Comparison of ENCODE assay signal across 8 cellular contexts in the genomic region with DNA sequence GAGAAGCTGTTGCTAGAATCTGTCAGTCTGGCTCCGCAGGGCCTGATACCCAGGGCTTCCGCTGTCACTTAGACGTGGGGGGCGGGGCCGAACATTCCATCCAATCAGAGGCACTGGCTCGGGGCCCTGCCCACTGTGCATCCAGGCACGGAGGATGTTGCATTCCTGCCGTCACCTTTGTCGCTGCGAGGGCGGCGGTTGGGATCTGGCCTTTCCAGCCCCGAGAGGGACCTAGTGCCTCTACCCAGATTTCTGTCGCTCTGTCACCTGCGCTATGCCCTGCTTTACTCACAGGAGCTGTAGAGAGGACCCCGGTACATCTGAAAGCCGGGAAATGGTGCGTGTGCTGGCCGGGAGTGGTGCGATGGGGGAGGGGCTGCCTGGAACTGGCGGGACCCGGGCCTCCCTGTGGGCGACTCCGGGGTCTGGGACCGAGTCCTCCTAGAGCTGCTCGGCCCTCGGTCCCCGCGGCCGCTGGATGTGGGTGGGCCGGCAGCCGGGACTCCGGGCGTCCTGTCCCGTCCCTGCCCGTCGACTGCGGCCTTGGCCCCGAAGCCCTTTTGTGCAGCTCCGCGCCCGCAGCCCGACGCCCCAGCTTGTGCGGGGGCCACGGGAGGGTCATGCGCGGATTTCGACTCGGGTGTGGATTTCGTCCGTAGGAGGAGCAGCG. TPM values are rescaled to one million over a fixed set of nuclear protein-coding genes. Genes with fewer than 3 reads are reported as not detected.
DNase-seq lines count a peak whose midpoint lies in the region; ATAC-seq, FAIRE-seq and TF ChIP-seq lines count a peak whose summit lies in the region.

A gene (plus strand): TSS at position 133 of the 670 bp plus-strand sequence. CDS start 142 bp downstream, at position 275.

- peak; percentile 69 for ATAC-seq in HG03442 (IDR thresholded peaks at IDR 0.05; ENCODE audit: unreplicated experiment)
- peak; percentile 97 for ATAC-seq in PC-3
- ATAC-seq in natural killer cell treated with Interleukin-12 subunit alpha and Interleukin-12 subunit beta and Interleukin-15 and Interleukin-18, amount 100 ng/mL, for 72 hours, result peak; percentile 100
- peak; percentile 100 for ATAC-seq in stimulated activated memory B cell treated with anti-CD40 and anti-IgM and Interleukin-4, amounts not matched to agents 10 μg/mL and 1 μg/mL and 100 μg/mL, for 72 hours
- no peak for ATAC-seq in GM18861 (IDR thresholded peaks at IDR 0.05; ENCODE audit: unreplicated experiment)

- H4K20me1 ChIP-seq in PC-3 (ENCODE audit: low read length), result no peaks in the 10 kb centered on the region

- H3K4me1 Mint-ChIP-seq in natural killer cell treated with Interleukin-12 subunit alpha and Interleukin-12 subunit beta and Interleukin-15 and Interleukin-18, amount 100 ng/mL, for 72 hours (ENCODE audit: low read depth in 2 of 2), result peaks cover 10 to 16% of the 10 kb centered on the region in 2 donors
- peaks cover 36% of the 10 kb centered on the region for H3K4me1 Mint-ChIP-seq in stimulated activated memory B cell treated with anti-CD40 and anti-IgM and Interleukin-4, amounts not matched to agents 10 μg/mL and 1 μg/mL and 100 μg/mL, for 72 hours

- intact Hi-C loops in PC-3 (cut with micrococcal nuclease), result no loop called here

- peaks cover 6% of the 10 kb centered on the region; the same call in 1 of the 2 replicates for H3K9me3 ChIP-seq in PC-3 (ENCODE audit: low read length)

- peak within 1 kb of the TSS; percentile 84 for H3K4me2 ChIP-seq in PC-3 (ENCODE audit: low read length)

- DNase-seq in GM18507 (ENCODE audit: extremely low spot score, insufficient read length, low read depth), result peak; percentile 47
- DNase-seq in PC-3, result peak; percentile 83
- peak; percentile 63 to 81 for DNase-seq in activated T-helper 1 cell treated with anti-CD3 and anti-CD28 coated beads, Interleukin-2, amount 50 U/mL, for 16 hours (ENCODE audit: low read depth in 1 of 2, low spot score in 1 of 2)
- DNase-seq in fibroblast of mammary gland (ENCODE audit: low read depth), result peak; percentile 34
- peak; percentile 92 for DNase-seq in natural killer cell treated with Interleukin-12 subunit alpha and Interleukin-12 subunit beta and Interleukin-15 and Interleukin-18, amount 100 ng/mL, for 72 hours (ENCODE audit: low spot score)

- H3K27me3 Mint-ChIP-seq in natural killer cell treated with Interleukin-12 subunit alpha and Interleukin-12 subunit beta and Interleukin-15 and Interleukin-18, amount 100 ng/mL, for 72 hours, result no peaks in the 10 kb centered on the region
- no peaks in the 10 kb centered on the region for H3K27me3 Mint-ChIP-seq in stimulated activated memory B cell treated with anti-CD40 and anti-IgM and Interleukin-4, amounts not matched to agents 10 μg/mL and 1 μg/mL and 100 μg/mL, for 72 hours

- POLR2A ChIA-PET in PC-3 (lab: Charles Lee; ENCODE audit: unreplicated experiment), result no interaction called here

- H3K36me3 Mint-ChIP-seq in natural killer cell treated with Interleukin-12 subunit alpha and Interleukin-12 subunit beta and Interleukin-15 and Interleukin-18, amount 100 ng/mL, for 72 hours, result peaks cover 6% of the 10 kb centered on the region
- H3K36me3 Mint-ChIP-seq in stimulated activated memory B cell treated with anti-CD40 and anti-IgM and Interleukin-4, amounts not matched to agents 10 μg/mL and 1 μg/mL and 100 μg/mL, for 72 hours, result peaks cover 14% of the 10 kb centered on the region

- no peaks in the 10 kb centered on the region for H3K9me3 Mint-ChIP-seq in natural killer cell treated with Interleukin-12 subunit alpha and Interleukin-12 subunit beta and Interleukin-15 and Interleukin-18, amount 100 ng/mL, for 72 hours
- no peaks in the 10 kb centered on the region for H3K9me3 Mint-ChIP-seq in stimulated activated memory B cell treated with anti-CD40 and anti-IgM and Interleukin-4, amounts not matched to agents 10 μg/mL and 1 μg/mL and 100 μg/mL, for 72 hours

- H3K4me3 Mint-ChIP-seq in natural killer cell treated with Interleukin-12 subunit alpha and Interleukin-12 subunit beta and Interleukin-15 and Interleukin-18, amount 100 ng/mL, for 72 hours, result peak within 1 kb of the TSS; percentile 89
- peak within 1 kb of the TSS; percentile 89 for H3K4me3 Mint-ChIP-seq in stimulated activated memory B cell treated with anti-CD40 and anti-IgM and Interleukin-4, amounts not matched to agents 10 μg/mL and 1 μg/mL and 100 μg/mL, for 72 hours

- no peaks in the 10 kb centered on the region for H3K4me1 ChIP-seq in PC-3 (ENCODE audit: insufficient read depth, low read length)

- H2AFZ ChIP-seq in PC-3 (ENCODE audit: low read length), result peak within 1 kb of the TSS; percentile 87

- peak within 1 kb of the TSS; percentile 66 to 70 for H3K27ac Mint-ChIP-seq in natural killer cell treated with Interleukin-12 subunit alpha and Interleukin-12 subunit beta and Interleukin-15 and Interleukin-18, amount 100 ng/mL, for 72 hours
- H3K27ac Mint-ChIP-seq in stimulated activated memory B cell treated with anti-CD40 and anti-IgM and Interleukin-4, amounts not matched to agents 10 μg/mL and 1 μg/mL and 100 μg/mL, for 72 hours, result peak within 1 kb of the TSS; percentile 82

- no peaks in the 10 kb centered on the region for H3F3A ChIP-seq in PC-3 (ENCODE audit: low read length, unreplicated experiment)

- H3K27ac ChIP-seq in PC-3 (ENCODE audit: low read length), result no peak within 1 kb of the TSS

- H3K27me3 ChIP-seq in PC-3 (ENCODE audit: low read length), result no peaks in the 10 kb centered on the region

- TF ChIP-seq CTCF in PC-3 (conservative IDR thresholded peaks at IDR 0.05; ENCODE audit: low read depth, low read length), result no peak
- TF ChIP-seq CTCF in fibroblast of mammary gland (conservative IDR thresholded peaks at IDR 0.05; ENCODE audit: control insufficient read depth, insufficient read depth, low read depth, low read length), result no peak

- BruUV-seq in PC-3 (replicated peaks; lab: Mats Ljungman, UMichigan), result TSS peak; percentile 64

- 0 out of 2 replicates have a peak, but pooled peaks cover 3% of the 10 kb centered on the region for H3K36me3 ChIP-seq in PC-3 (ENCODE audit: low read depth, low read length)

- H3K4me3 ChIP-seq in PC-3 (ENCODE audit: low read length) (peak within 1 kb of the TSS; percentile 69), fibroblast of mammary gland (ENCODE audit: control insufficient read depth, low read depth, low read length) (peak within 1 kb of the TSS; percentile 46)

- FAIRE-seq in GM18507 (lab: Jason Lieb, UNC), result no peak

- CTCF ChIA-PET in PC-3 (lab: Charles Lee), result no interaction called here

- no peaks in the 10 kb centered on the region for H3K9me2 ChIP-seq in PC-3 (replicated peaks; ENCODE audit: low read length)

- H3K79me2 ChIP-seq in PC-3 (ENCODE audit: low read length), result no peaks in the 10 kb centered on the region

- no peak within 1 kb of the TSS; the same call in 1 of the 2 replicates for H3K9ac ChIP-seq in PC-3 (ENCODE audit: low read length)

RNA-seq across cellular contexts. Expression of the gene that starts here (rescaled TPM):
- 2.8 and 6.2 TPM in 2 replicates for total RNA-seq in PC-3 (2014; rRNA removed)
- total RNA-seq in natural killer cell treated with Interleukin-12 subunit alpha and Interleukin-12 subunit beta and Interleukin-15 and Interleukin-18, amount 100 ng/mL, for 72 hours, result 10 to 100 TPM in 1 of 2 donors, 1 to 10 TPM in 1; 9.5 to 13.9 TPM

Comparison
In these comparisons a context has a peak if more than half of its experiments do, and no peak if none do; other contexts are left out.
1. DNase-seq: peak in every context shown above with its lines; median percentile 92 in natural killer cell treated with Interleukin-12 subunit alpha and Interleukin-12 subunit beta and Interleukin-15 and Interleukin-18, amount 100 ng/mL, for 72 hours; 83 in PC-3; 72 in activated T-helper 1 cell treated with anti-CD3 and anti-CD28 coated beads, Interleukin-2, amount 50 U/mL, for 16 hours; 47 in GM18507; 34 in fibroblast of mammary gland.